Comparison of ENCODE assay signal across 22 cellular contexts in genomic region chr10:12819071-12819470, GRCh38.
DNase-seq lines count a peak whose midpoint lies in the region; ATAC-seq and TF ChIP-seq lines count a peak whose summit lies in the region.
"Had no signal": no experiment of that assay in that cellular context is flagged by ENCODE, and none has a peak within 500 bp of the region (broad histone marks: within the 10 kb centered on the region; RNA-seq: fewer than 3 reads in every experiment).

No MANE protein-coding gene starts in this region.

- H3K4me1 ChIP-seq in H9 (ENCODE audit: insufficient read depth, low read length): peaks cover 3% of the 10 kb centered on the region; the same call in 1 of the 2 replicates
- peaks cover 0 to 18% (median 0%) of the 10 kb centered on the region in 3 donors for H3K4me1 ChIP-seq in gastroesophageal sphincter
- H3K4me1 ChIP-seq: colonic mucosa, psoas muscle, SJCRH30, suprapubic skin had no signal

- peaks cover 16 to 25% of the 10 kb centered on the region in 2 experiments for H3K4me1 Mint-ChIP-seq in H9
- peaks cover 49% of the 10 kb centered on the region for H3K4me1 Mint-ChIP-seq in osteocyte (ENCODE audit: unreplicated experiment)
- H3K4me1 Mint-ChIP-seq: activated CD4-positive, alpha-beta T cell treated with anti-CD3 and anti-CD28 coated beads, Interleukin-2, amount 10 ng/mL, durations not matched to agents 7 days and 5 days; activated naive CD8-positive, alpha-beta T cell treated with anti-CD3 and anti-CD28 coated beads, Interleukin-2, amount 50 U/mL, for 24 hours had no signal

- H3K4me3 Mint-ChIP-seq in H9 (no peak overlapping the region), osteocyte (ENCODE audit: unreplicated experiment) (peak overlapping the region; percentile 38)
- H3K4me3 Mint-ChIP-seq: activated CD4-positive, alpha-beta T cell treated with anti-CD3 and anti-CD28 coated beads, Interleukin-2, amount 10 ng/mL, durations not matched to agents 7 days and 5 days; activated CD8-positive, alpha-beta memory T cell treated with anti-CD3 and anti-CD28 coated beads, Interleukin-2, amount 10 ng/mL, durations not matched to agents 7 days and 5 days; activated naive CD8-positive, alpha-beta T cell treated with anti-CD3 and anti-CD28 coated beads, Interleukin-2, amount 50 U/mL, for 24 hours; natural killer cell treated with Interleukin-12 subunit alpha and Interleukin-12 subunit beta and Interleukin-15 and Interleukin-18, amount 100 ng/mL, for 72 hours; T-helper 1 cell treated with Interleukin-12 subunit alpha and Interleukin-12 subunit beta and Interleukin-4 antibody, amounts not matched to agents 30 μg/mL and 1 μg/mL, for 36 hours had no signal

- no peaks in the 10 kb centered on the region for H3K79me1 ChIP-seq in H9 (ENCODE audit: insufficient read depth, low read depth, low read length, poor library complexity, severe bottlenecking)

- TF ChIP-seq EP300 in gastroesophageal sphincter (IDR thresholded peaks at IDR 0.05): no peak

- H3K27ac ChIP-seq in H9 (ENCODE audit: insufficient read length, low read depth, low read length): no peak overlapping the region
- H3K27ac ChIP-seq in gastroesophageal sphincter: no peak overlapping the region
- H3K27ac ChIP-seq: colonic mucosa, psoas muscle, SJCRH30, suprapubic skin had no signal

- no peak overlapping the region for H2BK15ac ChIP-seq in H9 (ENCODE audit: low read depth, low read length)

- H4K20me1 ChIP-seq in H9 (ENCODE audit: control insufficient read depth, insufficient read depth, insufficient read length): no peaks in the 10 kb centered on the region

- H2AK5ac ChIP-seq in H9 (ENCODE audit: insufficient read length, low read length): no peak overlapping the region

- H2BK120ac ChIP-seq in H9 (ENCODE audit: low read depth, low read length, poor library complexity, severe bottlenecking): no peak overlapping the region

- H4K91ac ChIP-seq in H9 (ENCODE audit: insufficient read length, low read depth, low read length): no peak overlapping the region

- H3K36me3 Mint-ChIP-seq in H9 (ENCODE audit: insufficient read depth in 1 of 3, low read depth in 3 of 3): peaks cover 0 to 9% (median 0%) of the 10 kb centered on the region in 3 experiments; a peak in 4 of 7 replicates
- peaks cover 2% of the 10 kb centered on the region for H3K36me3 Mint-ChIP-seq in osteocyte (ENCODE audit: unreplicated experiment)

- H3K27me3 Mint-ChIP-seq in H9 (ENCODE audit: low read depth) (no peaks in the 10 kb centered on the region; the same call in 1 of the 2 replicates), osteocyte (ENCODE audit: unreplicated experiment) (no peaks in the 10 kb centered on the region)
- H3K27me3 Mint-ChIP-seq: activated CD4-positive, alpha-beta T cell treated with anti-CD3 and anti-CD28 coated beads, Interleukin-2, amount 10 ng/mL, durations not matched to agents 7 days and 5 days; activated CD8-positive, alpha-beta memory T cell treated with anti-CD3 and anti-CD28 coated beads, Interleukin-2, amount 10 ng/mL, durations not matched to agents 7 days and 5 days; activated naive CD8-positive, alpha-beta T cell treated with anti-CD3 and anti-CD28 coated beads, Interleukin-2, amount 50 U/mL, for 24 hours; natural killer cell treated with Interleukin-12 subunit alpha and Interleukin-12 subunit beta and Interleukin-15 and Interleukin-18, amount 100 ng/mL, for 72 hours had no signal

- TF ChIP-seq POLR2A in gastroesophageal sphincter (IDR thresholded peaks at IDR 0.05): no peak

- no peak overlapping the region for H4K5ac ChIP-seq in H9 (ENCODE audit: insufficient read length, low read depth, low read length)

- H3T11ph ChIP-seq in H9 (ENCODE audit: low read length): no peak overlapping the region

- H2BK12ac ChIP-seq in H9 (ENCODE audit: insufficient read length, low read depth, low read length): no peak overlapping the region

- H3K56ac ChIP-seq in H9 (ENCODE audit: insufficient read length, low read depth, low read length): no peak overlapping the region

- no CpG with 5 or more reads among the region's 7 CpGs for WGBS in H9 (ENCODE audit: extremely low coverage, insufficient read length, low lambda C conversion rate)
- 76 to 77% methylated on average over 3 of the region's 7 CpGs for WGBS in gastroesophageal sphincter (ENCODE audit: low coverage in 1 of 2), 2 donors

- peaks cover 0 to 54% of the 10 kb centered on the region in 2 donors for H3K36me3 ChIP-seq in gastroesophageal sphincter
- H3K36me3 ChIP-seq: colonic mucosa, SJCRH30 had no signal

- H3K9ac ChIP-seq in H9 (ENCODE audit: extremely low read depth, insufficient read length, low read length): no peak overlapping the region

- DNase-seq in H9 (no peak), NCI-H146 treated with DMSO at 0.1 percent for 48 hours (lab: John Stamatoyannopoulos, UW; ENCODE audit: unreplicated experiment) (peak; percentile 94), epithelial cell of esophagus (ENCODE audit: low read depth) (peak; percentile 5), osteocyte (ENCODE audit: extremely low spot score, unreplicated experiment) (no peak)
- DNase-seq: activated CD4-positive, alpha-beta T cell treated with anti-CD3 and anti-CD28 coated beads, Interleukin-2, amount 10 ng/mL, durations not matched to agents 7 days and 5 days; activated CD8-positive, alpha-beta memory T cell treated with anti-CD3 and anti-CD28 coated beads, Interleukin-2, amount 10 ng/mL, durations not matched to agents 7 days and 5 days; activated naive CD8-positive, alpha-beta T cell treated with anti-CD3 and anti-CD28 coated beads, Interleukin-2, amount 50 U/mL, for 24 hours; colonic mucosa; DMS79; head of caudate nucleus; left colon; midbrain; NCI-H524; psoas muscle; SJCRH30 had no signal

- no peak overlapping the region for H3K4ac ChIP-seq in H9 (ENCODE audit: low read depth, low read length)

- no peak overlapping the region for H3K4me2 ChIP-seq in H9 (ENCODE audit: insufficient read depth, insufficient read length, low read length)

- H3K79me2 ChIP-seq in H9 (ENCODE audit: insufficient read depth, low read length): no peaks in the 10 kb centered on the region

- H3K23me2 ChIP-seq in H9 (ENCODE audit: insufficient read length, low read depth, low read length, poor library complexity, severe bottlenecking): no peaks in the 10 kb centered on the region

- no peak overlapping the region for H2BK20ac ChIP-seq in H9 (ENCODE audit: low read depth, low read length, poor library complexity, severe bottlenecking)

- no peaks in the 10 kb centered on the region for H3K9me3 Mint-ChIP-seq in H9
- no peaks in the 10 kb centered on the region for H3K9me3 Mint-ChIP-seq in osteocyte (ENCODE audit: unreplicated experiment)
- H3K9me3 Mint-ChIP-seq: T-helper 1 cell treated with Interleukin-12 subunit alpha and Interleukin-12 subunit beta and Interleukin-4 antibody, amounts not matched to agents 30 μg/mL and 1 μg/mL, for 36 hours had no signal

- no peak overlapping the region for H3K18ac ChIP-seq in H9 (ENCODE audit: insufficient read length, low read depth, low read length)

- ATAC-seq in gastroesophageal sphincter (no peak), HG02623 (IDR thresholded peaks at IDR 0.05; ENCODE audit: unreplicated experiment) (no peak), HG03095 (IDR thresholded peaks at IDR 0.05; ENCODE audit: unreplicated experiment) (no peak)
- ATAC-seq: activated CD8-positive, alpha-beta memory T cell treated with anti-CD3 and anti-CD28 coated beads, Interleukin-2, amount 10 ng/mL, durations not matched to agents 7 days and 5 days; activated naive CD8-positive, alpha-beta T cell treated with anti-CD3 and anti-CD28 coated beads, Interleukin-2, amount 50 U/mL, for 24 hours; left colon; natural killer cell treated with Interleukin-12 subunit alpha and Interleukin-12 subunit beta and Interleukin-15 and Interleukin-18, amount 100 ng/mL, for 72 hours; Panc1; psoas muscle had no signal

- H3K27me3 ChIP-seq in H9 (ENCODE audit: insufficient read depth, low read length) (no peaks in the 10 kb centered on the region), gastroesophageal sphincter (no peaks in the 10 kb centered on the region)
- H3K27me3 ChIP-seq: colonic mucosa, SJCRH30, suprapubic skin had no signal

- peak overlapping the region in 2 of 3 experiments; percentile 55 to 71; a peak in 4 of 7 replicates for H3K27ac Mint-ChIP-seq in H9
- peak overlapping the region; percentile 90 for H3K27ac Mint-ChIP-seq in osteocyte (ENCODE audit: unreplicated experiment)
- H3K27ac Mint-ChIP-seq: activated CD4-positive, alpha-beta T cell treated with anti-CD3 and anti-CD28 coated beads, Interleukin-2, amount 10 ng/mL, durations not matched to agents 7 days and 5 days; activated CD8-positive, alpha-beta memory T cell treated with anti-CD3 and anti-CD28 coated beads, Interleukin-2, amount 10 ng/mL, durations not matched to agents 7 days and 5 days; T-helper 1 cell treated with Interleukin-12 subunit alpha and Interleukin-12 subunit beta and Interleukin-4 antibody, amounts not matched to agents 30 μg/mL and 1 μg/mL, for 36 hours had no signal

- H3K4me3 ChIP-seq in epithelial cell of esophagus (ENCODE audit: low read length): no peak overlapping the region
- H3K4me3 ChIP-seq in gastroesophageal sphincter: no peak overlapping the region
- H3K4me3 ChIP-seq: colonic mucosa, psoas muscle, SJCRH30, suprapubic skin had no signal

- H3K9me3 ChIP-seq in H9 (ENCODE audit: control insufficient read depth, low read depth, low read length) (no peaks in the 10 kb centered on the region), gastroesophageal sphincter (peaks cover 0 to 7% (median 0%) of the 10 kb centered on the region in 3 donors)
- H3K9me3 ChIP-seq: colonic mucosa, psoas muscle, SJCRH30, suprapubic skin had no signal

- H4K8ac ChIP-seq in H9 (replicated peaks; ENCODE audit: insufficient read length, low read depth, low read length): no peak overlapping the region

- H2AFZ ChIP-seq in H9 (ENCODE audit: low read length): no peak overlapping the region

- TF ChIP-seq CTCF in H9 (conservative IDR thresholded peaks at IDR 0.05) (no peak), epithelial cell of esophagus (IDR thresholded peaks at IDR 0.05; ENCODE audit: insufficient read depth, low read depth, low read length, missing control alignments) (no peak), osteocyte (IDR thresholded peaks at IDR 0.05) (no peak), gastroesophageal sphincter (IDR thresholded peaks at IDR 0.05) (no peak)

- no peak overlapping the region for H3K23ac ChIP-seq in H9 (ENCODE audit: insufficient read length, low read depth, low read length)

- peak overlapping the region; percentile 58; the same call in 1 of the 2 replicates for H3K14ac ChIP-seq in H9 (ENCODE audit: insufficient read depth, low read length)

- H2BK5ac ChIP-seq in H9 (ENCODE audit: insufficient read length, low read length): no peak overlapping the region

Comparison
In these comparisons a context has a peak if more than half of its experiments do, and no peak if none do; other contexts are left out.
1. DNase-seq: peak in NCI-H146 treated with DMSO at 0.1 percent for 48 hours (single experiment) and epithelial cell of esophagus (single experiment); none in H9 (single experiment) and osteocyte (single experiment).